In the genomic region with DNA sequence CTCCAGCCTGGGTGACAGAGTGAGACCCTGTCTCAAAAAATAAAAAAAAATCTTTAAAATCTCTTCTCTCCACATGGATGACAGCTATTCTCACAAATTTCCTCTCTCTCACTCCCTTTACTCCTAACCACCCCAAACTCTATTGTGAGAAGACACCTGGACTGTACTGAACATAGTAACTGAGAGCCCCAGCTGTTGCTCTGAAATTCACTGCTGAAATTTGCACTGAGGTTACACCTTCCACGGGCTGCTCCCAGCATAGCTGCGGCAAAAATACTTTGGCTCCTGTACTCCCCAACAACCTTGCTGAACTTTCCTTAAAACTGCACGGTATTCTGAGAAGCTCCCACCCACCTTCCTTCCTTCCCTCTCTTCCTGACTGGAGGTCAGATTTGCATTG, we compare ENCODE assay signal across 30 cellular contexts.
"Had no signal": no experiment of that assay in that cellular context is flagged by ENCODE, and none has a peak within 500 bp of the region (broad histone marks: within the 10 kb centered on the region; RNA-seq: fewer than 3 reads in every experiment).

No MANE protein-coding gene starts in this region.

- H3K36me3 Mint-ChIP-seq: activated CD4-positive, alpha-beta memory T cell treated with anti-CD3 and anti-CD28 coated beads for 36 hours; T-cell had no signal

- H3K27me3 ChIP-seq: adrenal gland, body of pancreas, breast epithelium had no signal

- H3K4me3 ChIP-seq: adrenal gland, body of pancreas, breast epithelium, PC-9 had no signal

- H3K9me3 Mint-ChIP-seq: activated B cell treated with CpG ODN at 0.5 μM for 24 hours; activated CD4-positive, alpha-beta memory T cell treated with anti-CD3 and anti-CD28 coated beads for 36 hours; activated naive CD4-positive, alpha-beta T cell treated with anti-CD3 and anti-CD28 coated beads for 36 hours; activated naive CD4-positive, alpha-beta T cell treated with anti-CD3 and anti-CD28 coated beads, Interleukin-2, amount 50 U/mL, for 72 hours; activated T-cell treated with anti-CD3 and anti-CD28 coated beads, Interleukin-2, amount 50 U/mL, for 4 hours; activated T-helper 1 cell treated with anti-CD3 and anti-CD28 coated beads, Interleukin-12 subunit alpha, Interleukin-12 subunit beta, Interleukin-2, Interleukin-4 antibody, amounts not matched to agents 30 ng/mL and 10 ng/mL and 1 ng/mL, durations not matched to agents 14 hours and 24 hours and 36 hours; T-cell had no signal

- H3K27ac Mint-ChIP-seq: activated B cell treated with CpG ODN at 0.5 μM for 24 hours; activated CD4-positive, alpha-beta memory T cell treated with anti-CD3 and anti-CD28 coated beads for 36 hours; activated naive CD4-positive, alpha-beta T cell treated with anti-CD3 and anti-CD28 coated beads for 36 hours; activated naive CD4-positive, alpha-beta T cell treated with anti-CD3 and anti-CD28 coated beads, Interleukin-2, amount 50 U/mL, for 72 hours; activated T-helper 1 cell treated with anti-CD3 and anti-CD28 coated beads, Interleukin-12 subunit alpha, Interleukin-12 subunit beta, Interleukin-2, Interleukin-4 antibody, amounts not matched to agents 30 ng/mL and 10 ng/mL and 1 ng/mL, durations not matched to agents 14 hours and 24 hours and 36 hours; T-cell; T-helper 17 cell had no signal

- H3K4me1 ChIP-seq: adrenal gland, breast epithelium had no signal

- H3K27ac ChIP-seq: adrenal gland, body of pancreas, breast epithelium, PC-9, RWPE1, VCaP had no signal

- H3K27me3 Mint-ChIP-seq: activated B cell treated with CpG ODN at 0.5 μM for 24 hours; activated CD4-positive, alpha-beta memory T cell treated with anti-CD3 and anti-CD28 coated beads for 36 hours had no signal

- H3K36me3 ChIP-seq: adrenal gland, breast epithelium had no signal

- DNase-seq: activated B cell treated with CpG ODN at 0.5 μM for 24 hours; activated CD4-positive, alpha-beta memory T cell treated with anti-CD3 and anti-CD28 coated beads for 36 hours; activated CD4-positive, alpha-beta T cell treated with anti-CD3 and anti-CD28 coated beads for 4 hours; activated CD4-positive, alpha-beta T cell treated with anti-CD3 and anti-CD28 coated beads, Interleukin-2, amount 50 U/mL, for 1 hour; activated CD4-positive, CD25-positive, alpha-beta regulatory T cell treated with anti-CD3 and anti-CD28 coated beads, Interleukin-2, amount 50 U/mL, for 72 hours; activated CD8-positive, alpha-beta memory T cell treated with anti-CD3 and anti-CD28 coated beads, Interleukin-2, amount 50 U/mL, for 4 hours; activated gamma-delta T cell treated with Interleukin-2 at 50 U/mL for 16 hours; activated naive CD4-positive, alpha-beta T cell treated with anti-CD3 and anti-CD28 coated beads for 36 hours; activated T-cell treated with anti-CD3 and anti-CD28 coated beads for 4 hours; activated T-cell treated with anti-CD3 and anti-CD28 coated beads, Interleukin-2, amount 50 U/mL, for 4 hours; adrenal gland; body of pancreas; NCI-H1105; NCI-H1417 treated with DMSO at 0.1 percent for 48 hours; NCI-H187 treated with DMSO at 0.1 percent for 48 hours; NCI-H2081; NCI-H345; NCI-H524 treated with DMSO at 0.1 percent for 48 hours; NK-92 treated with Interleukin-12 subunit alpha and Interleukin-12 subunit beta, amount 100 ng/mL, for 24 hours; PC-9; SIG-M5; T-cell; T-helper 17 cell had no signal

- ATAC-seq: activated naive CD4-positive, alpha-beta T cell treated with anti-CD3 and anti-CD28 coated beads, Interleukin-2, amount 50 U/mL, for 72 hours; activated T-cell treated with anti-CD3 and anti-CD28 coated beads, Interleukin-2, amount 50 U/mL, for 4 hours; body of pancreas; Right ventricle myocardium inferior; SK-N-SH treated with all-trans-retinoic acid at 6 μM for 48 hours; T-cell; T-helper 17 cell had no signal

- H3K4me3 Mint-ChIP-seq: activated B cell treated with CpG ODN at 0.5 μM for 24 hours; activated CD4-positive, alpha-beta memory T cell treated with anti-CD3 and anti-CD28 coated beads for 36 hours; activated naive CD4-positive, alpha-beta T cell treated with anti-CD3 and anti-CD28 coated beads for 36 hours; activated T-cell treated with anti-CD3 and anti-CD28 coated beads, Interleukin-2, amount 50 U/mL, for 4 hours; activated T-helper 1 cell treated with anti-CD3 and anti-CD28 coated beads, Interleukin-12 subunit alpha, Interleukin-12 subunit beta, Interleukin-2, Interleukin-4 antibody, amounts not matched to agents 30 ng/mL and 10 ng/mL and 1 ng/mL, durations not matched to agents 14 hours and 24 hours and 36 hours; T-cell; T-helper 17 cell had no signal

- H3K4me2 ChIP-seq: PC-9 had no signal

- H2AFZ ChIP-seq: PC-9 had no signal
